13 cellular contexts compared by ENCODE assay signal in genomic region chr17:4553669-4554068, GRCh38. TPM values are rescaled to one million over a fixed set of nuclear protein-coding genes. Genes with fewer than 3 reads are reported as not detected.
DNase-seq lines count a peak whose midpoint lies in the region; ATAC-seq and TF ChIP-seq lines count a peak whose summit lies in the region.
"Had no signal": no experiment of that assay in that cellular context is flagged by ENCODE, and none has a peak within 500 bp of the region (broad histone marks: within the 10 kb centered on the region; RNA-seq: fewer than 3 reads in every experiment).

No MANE protein-coding gene starts in this region.

- peaks cover 0 to 5% (median 1%) of the 10 kb centered on the region in 3 donors for H3K27me3 Mint-ChIP-seq in CD14-positive monocyte (ENCODE audit: low read depth in 3 of 3)
- no peaks in the 10 kb centered on the region for H3K27me3 Mint-ChIP-seq in naive B cell

- H3K36me3 ChIP-seq in HUES64 (ENCODE audit: insufficient read depth, low read length), result peaks cover 56% of the 10 kb centered on the region

- peak overlapping the region in 1 of 2 donors; percentile 28 for H3K4me3 Mint-ChIP-seq in CD14-positive monocyte
- peak overlapping the region; percentile 63 to 98 (median 96) for H3K4me3 Mint-ChIP-seq in naive B cell

- intact Hi-C loops in CD14-positive monocyte (cut with micrococcal nuclease), result loop anchor here in 1 of 2 donors (5.0 kb wide), 1 partner anchor 186 kb away; the partner anchor contains the start of gene UBE2G1

- H3K36me3 Mint-ChIP-seq in CD14-positive monocyte (peaks cover 35 to 50% of the 10 kb centered on the region in 2 donors), naive B cell (peaks cover 0 to 5% of the 10 kb centered on the region in 2 donors)

- 91% methylated on average over 9 of the region's 9 CpGs for WGBS in HUES64

- H3K4me3 ChIP-seq in HUES64 (ENCODE audit: low read length) (peak overlapping the region; percentile 77), astrocyte of the spinal cord (ENCODE audit: low read depth, low read length) (peak overlapping the region; percentile 98)

- peaks cover 21% of the 10 kb centered on the region for H3K4me1 Mint-ChIP-seq in CD14-positive monocyte
- H3K4me1 Mint-ChIP-seq in naive B cell, result peaks cover 27 to 30% (median 29%) of the 10 kb centered on the region in 3 donors

- ATAC-seq in naive B cell (ENCODE audit: low read depth in 2 of 2), result no peak

- H3K27ac Mint-ChIP-seq in CD14-positive monocyte (peak overlapping the region in 2 of 7 donors; percentile 12 to 41), naive B cell (peak overlapping the region in 1 of 6 donors; percentile 69)

- H3K9me3 Mint-ChIP-seq in CD14-positive monocyte (no peaks in the 10 kb centered on the region), naive B cell (no peaks in the 10 kb centered on the region)

- in situ Hi-C loops in astrocyte of the spinal cord (cut with HindIII; ENCODE audit: low sequenced_read_pairs), result no loop called here

- no peaks in the 10 kb centered on the region for H3K9me3 ChIP-seq in HUES64 (ENCODE audit: insufficient read depth, low read depth, low read length)
- H3K9me3 ChIP-seq: ascending aorta, transverse colon had no signal

- peaks cover 16% of the 10 kb centered on the region for H3K4me1 ChIP-seq in HUES64 (ENCODE audit: insufficient read depth, low read length)

- TF ChIP-seq CTCF in CD14-positive monocyte (IDR thresholded peaks at IDR 0.05) (no peak), astrocyte of the spinal cord (IDR thresholded peaks at IDR 0.05; ENCODE audit: low read depth, low read length) (no peak)

- peak; percentile 41 for DNase-seq in CD14-positive monocyte (ENCODE audit: low spot score)
- no peak for DNase-seq in astrocyte of the spinal cord (ENCODE audit: low read depth, low spot score)
- DNase-seq in naive B cell, result no peak
- DNase-seq in NCI-H526 treated with DMSO at 0.1 percent for 48 hours (lab: John Stamatoyannopoulos, UW), result no peak
- DNase-seq in HPDE6-E6E7 (ENCODE audit: extremely low spot score), result no peak
- DNase-seq in ureter (ENCODE audit: low spot score), result no peak
- no peak for DNase-seq in putamen (ENCODE audit: low spot score)
- DNase-seq: NCI-H1092; stimulated activated CD4-positive, alpha-beta T cell treated with anti-CD3 and anti-CD28 coated beads, Interleukin-15, amount 100 ng/mL, for 24 hours; SW 1271; transverse colon had no signal

- no peak overlapping the region for H3K27ac ChIP-seq in HUES64 (ENCODE audit: low read depth, low read length)
- H3K27ac ChIP-seq: ascending aorta had no signal

- H3K9ac ChIP-seq in HUES64 (ENCODE audit: low read depth, low read length), result peak overlapping the region; percentile 90; the same call in 1 of the 2 replicates

- no peaks in the 10 kb centered on the region for H3K27me3 ChIP-seq in HUES64 (ENCODE audit: insufficient read depth, low read length)
- H3K27me3 ChIP-seq: ascending aorta, transverse colon had no signal

RNA-seq across cellular contexts. Expression of gene MYBBP1A, which starts 1.5 kb away (rescaled TPM):
- polyA plus RNA-seq in CD14-positive monocyte, result 1 to 10 TPM; 4.2 to 5.3 TPM
- 72.2 TPM for polyA plus RNA-seq in HUES64 (2013, experiment 1 of 2)
- polyA plus RNA-seq in HUES64 (2013, experiment 2 of 2), result 58.4 TPM
- polyA plus RNA-seq in naive B cell (ENCODE audit: low read depth in 6 of 6), result 10 to 100 TPM in 5 of 6 donors, under 1 TPM in 1; 0.24 to 28.7 (median 13.4) TPM
- total RNA-seq in ureter, result 110 TPM

RNA-seq across cellular contexts. Expression of gene GGT6, which starts 6.7 kb away (rescaled TPM):
- polyA plus RNA-seq in CD14-positive monocyte (not detected), naive B cell (ENCODE audit: low read depth in 6 of 6) (not detected)
- not detected for polyA plus RNA-seq in HUES64 (2013, experiment 1 of 2)
- polyA plus RNA-seq in HUES64 (2013, experiment 2 of 2), result not detected
- total RNA-seq in ureter, result 83.6 TPM
- total RNA-seq: ascending aorta had no signal

RNA-seq across cellular contexts. Expression of gene SMTNL2, which starts 30.7 kb away (rescaled TPM):
- polyA plus RNA-seq in CD14-positive monocyte, result under 1 TPM in 1 of 2 donors, not detected in 1; 0.08 TPM
- 1.0 TPM for polyA plus RNA-seq in HUES64 (2013, experiment 1 of 2)
- 2.0 TPM for polyA plus RNA-seq in HUES64 (2013, experiment 2 of 2)
- not detected for polyA plus RNA-seq in naive B cell (ENCODE audit: low read depth in 6 of 6)
- total RNA-seq in ureter, result 2.0 TPM

RNA-seq across cellular contexts. Expression of gene SPNS2, which starts 55.0 kb away (rescaled TPM):
- polyA plus RNA-seq in CD14-positive monocyte (under 1 TPM in 1 of 2 donors, not detected in 1; 0.33 TPM), naive B cell (ENCODE audit: low read depth in 6 of 6) (under 1 TPM in 1 of 6 donors, not detected in 5; 0.23 TPM)
- polyA plus RNA-seq in HUES64 (2013, experiment 1 of 2), result 0.55 TPM
- 0.76 TPM for polyA plus RNA-seq in HUES64 (2013, experiment 2 of 2)
- total RNA-seq in ureter, result 30.0 TPM
